9 cellular contexts compared by ENCODE assay signal in the genomic region with DNA sequence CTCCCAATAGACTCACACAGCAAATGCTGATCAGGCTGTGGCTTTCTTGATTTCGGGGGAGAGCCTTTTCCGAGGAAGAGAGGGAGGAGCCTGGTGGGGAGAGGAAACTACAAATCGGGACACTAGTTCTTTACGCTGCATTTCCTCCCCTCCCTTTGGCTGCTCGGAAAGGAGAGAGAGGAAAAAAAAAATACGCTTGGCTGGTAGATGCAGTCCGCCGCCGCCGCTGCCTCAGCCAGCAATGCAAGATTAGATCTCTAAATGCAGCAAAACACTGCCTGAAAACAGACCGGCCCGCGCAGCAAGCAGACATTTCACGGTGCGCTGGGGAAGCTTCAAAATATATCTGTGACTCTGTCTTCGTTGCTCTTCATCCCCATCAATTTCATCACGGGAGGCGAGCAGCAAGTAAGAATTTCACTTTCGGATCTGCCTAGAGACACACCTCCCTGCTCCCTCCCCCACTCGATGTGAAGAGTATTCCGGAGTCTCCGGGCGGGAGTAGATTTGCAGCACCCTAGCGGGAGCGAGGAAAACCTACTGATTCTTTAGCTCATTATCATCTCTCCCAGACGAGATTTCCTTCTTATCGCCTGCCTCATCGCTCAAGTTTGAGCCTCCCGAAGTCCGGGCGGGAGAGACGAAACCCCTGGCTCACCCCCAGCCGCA. TPM values are rescaled to one million over a fixed set of nuclear protein-coding genes. Genes with fewer than 3 reads are reported as not detected.
DNase-seq lines count a peak whose midpoint lies in the region; ATAC-seq and TF ChIP-seq lines count a peak whose summit lies in the region.
"Had no signal": no experiment of that assay in that cellular context is flagged by ENCODE, and none has a peak within 500 bp of the region (broad histone marks: within the 10 kb centered on the region; RNA-seq: fewer than 3 reads in every experiment).

A gene with protein sequence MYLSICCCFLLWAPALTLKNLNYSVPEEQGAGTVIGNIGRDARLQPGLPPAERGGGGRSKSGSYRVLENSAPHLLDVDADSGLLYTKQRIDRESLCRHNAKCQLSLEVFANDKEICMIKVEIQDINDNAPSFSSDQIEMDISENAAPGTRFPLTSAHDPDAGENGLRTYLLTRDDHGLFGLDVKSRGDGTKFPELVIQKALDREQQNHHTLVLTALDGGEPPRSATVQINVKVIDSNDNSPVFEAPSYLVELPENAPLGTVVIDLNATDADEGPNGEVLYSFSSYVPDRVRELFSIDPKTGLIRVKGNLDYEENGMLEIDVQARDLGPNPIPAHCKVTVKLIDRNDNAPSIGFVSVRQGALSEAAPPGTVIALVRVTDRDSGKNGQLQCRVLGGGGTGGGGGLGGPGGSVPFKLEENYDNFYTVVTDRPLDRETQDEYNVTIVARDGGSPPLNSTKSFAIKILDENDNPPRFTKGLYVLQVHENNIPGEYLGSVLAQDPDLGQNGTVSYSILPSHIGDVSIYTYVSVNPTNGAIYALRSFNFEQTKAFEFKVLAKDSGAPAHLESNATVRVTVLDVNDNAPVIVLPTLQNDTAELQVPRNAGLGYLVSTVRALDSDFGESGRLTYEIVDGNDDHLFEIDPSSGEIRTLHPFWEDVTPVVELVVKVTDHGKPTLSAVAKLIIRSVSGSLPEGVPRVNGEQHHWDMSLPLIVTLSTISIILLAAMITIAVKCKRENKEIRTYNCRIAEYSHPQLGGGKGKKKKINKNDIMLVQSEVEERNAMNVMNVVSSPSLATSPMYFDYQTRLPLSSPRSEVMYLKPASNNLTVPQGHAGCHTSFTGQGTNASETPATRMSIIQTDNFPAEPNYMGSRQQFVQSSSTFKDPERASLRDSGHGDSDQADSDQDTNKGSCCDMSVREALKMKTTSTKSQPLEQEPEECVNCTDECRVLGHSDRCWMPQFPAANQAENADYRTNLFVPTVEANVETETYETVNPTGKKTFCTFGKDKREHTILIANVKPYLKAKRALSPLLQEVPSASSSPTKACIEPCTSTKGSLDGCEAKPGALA (N-terminal part only) (plus strand): TSS at position 138 of the 669 bp plus-strand sequence. CDS start 803 bp downstream, outside the sequence.

- ATAC-seq in SK-N-SH treated with all-trans-retinoic acid at 6 μM for 48 hours = peak; percentile 36
- ATAC-seq in HG03469 (IDR thresholded peaks at IDR 0.05; ENCODE audit: unreplicated experiment) = no peak
- no peak for ATAC-seq in GM19467 (IDR thresholded peaks at IDR 0.05; ENCODE audit: unreplicated experiment)

- H3K27ac ChIP-seq in endodermal cell (ENCODE audit: low read depth, low read length) = no peak within 1 kb of the TSS
- no peak within 1 kb of the TSS for H3K27ac ChIP-seq in thymus (ENCODE audit: low read depth)
- H3K27ac ChIP-seq: SJSA1 had no signal

- H3K36me3 ChIP-seq in endodermal cell (ENCODE audit: control insufficient read depth, insufficient read depth, low read length) = no peaks in the 10 kb centered on the region
- no peaks in the 10 kb centered on the region for H3K36me3 ChIP-seq in thymus (ENCODE audit: control insufficient read depth, insufficient read depth)
- H3K36me3 ChIP-seq: SJSA1 had no signal

- H3K4me3 ChIP-seq in endodermal cell (ENCODE audit: low read length) (peak within 1 kb of the TSS; percentile 87), thymus (ENCODE audit: low read length) (peak within 1 kb of the TSS; percentile 14)
- H3K4me3 ChIP-seq: SJSA1 had no signal

- no peaks in the 10 kb centered on the region for H3K36me3 Mint-ChIP-seq in endodermal cell (ENCODE audit: low read depth)

- H3K27me3 Mint-ChIP-seq in endodermal cell (ENCODE audit: insufficient read depth) = peaks cover 88% of the 10 kb centered on the region

- H3K4me1 Mint-ChIP-seq in endodermal cell = peaks cover 26% of the 10 kb centered on the region

- peaks cover 4% of the 10 kb centered on the region for H3K9me3 Mint-ChIP-seq in endodermal cell

- peak; percentile 59 for DNase-seq in DMS53 (lab: John Stamatoyannopoulos, UW)
- no peak for DNase-seq in DMS53 treated with DMSO at 0.1 percent for 48 hours (lab: John Stamatoyannopoulos, UW; ENCODE audit: unreplicated experiment)
- no peak for DNase-seq in endodermal cell
- peak; percentile 26 to 59 for DNase-seq in lung microvascular endothelial cell (ENCODE audit: low read depth in 2 of 2)

- 0% methylated on average over 11 to 32 of the region's 33 CpGs for WGBS in endodermal cell (ENCODE audit: insufficient coverage in 1 of 2, insufficient read length in 1 of 2), 2 experiments
- WGBS in thymus = 2% methylated on average over 33 of the region's 33 CpGs

- H3K9me3 ChIP-seq in endodermal cell (ENCODE audit: control insufficient read depth, low read length) (no peaks in the 10 kb centered on the region), thymus (ENCODE audit: control insufficient read depth) (peaks cover 11% of the 10 kb centered on the region)
- H3K9me3 ChIP-seq: SJSA1 had no signal

- peak; percentile 12 for TF ChIP-seq CTCF in endodermal cell (conservative IDR thresholded peaks at IDR 0.05)

- no peak within 1 kb of the TSS for H3K9ac ChIP-seq in endodermal cell (ENCODE audit: extremely low read depth, low read length, poor library complexity, severe bottlenecking)

- H3K27me3 ChIP-seq in endodermal cell (ENCODE audit: control insufficient read depth, insufficient read depth, low read length, poor library complexity, severe bottlenecking) (peaks cover 90% of the 10 kb centered on the region), thymus (ENCODE audit: control insufficient read depth, insufficient read depth) (peaks cover 40% of the 10 kb centered on the region)

- H3K4me1 ChIP-seq in endodermal cell (ENCODE audit: control insufficient read depth, insufficient read depth, low read length) (peaks cover 7% of the 10 kb centered on the region), thymus (ENCODE audit: control insufficient read depth, insufficient read depth, low read length) (no peaks in the 10 kb centered on the region)
- H3K4me1 ChIP-seq: SJSA1 had no signal

- peak within 1 kb of the TSS; percentile 5 for H3K27ac Mint-ChIP-seq in endodermal cell

- H3K4me3 Mint-ChIP-seq in endodermal cell = peak within 1 kb of the TSS; percentile 74

TF ChIP-seq in SK-N-SH treated with all-trans-retinoic acid at 6 μM for 48 hours, 23 proteins besides CTCF, POLR2A, EP300 and RAD21:
- TF ChIP-seq ZFP3 (CRISPR knock-in tag; IDR thresholded peaks at IDR 0.05) (peak; percentile 11; the same call in 1 of the 2 replicates), CSDC2 (CRISPR knock-in tag; IDR thresholded peaks at IDR 0.05) (no peak), ESRRG (CRISPR knock-in tag; IDR thresholded peaks at IDR 0.05) (no peak), BACH2 (CRISPR knock-in tag; IDR thresholded peaks at IDR 0.05; ENCODE audit: borderline replicate concordance) (no peak), ARNTL (CRISPR knock-in tag; IDR thresholded peaks at IDR 0.05; ENCODE audit: borderline replicate concordance, low read depth) (no peak), GLIS3 (CRISPR knock-in tag; IDR thresholded peaks at IDR 0.05) (no peak)

RNA-seq across cellular contexts. Expression of the gene that starts here (rescaled TPM):
- 1 to 10 TPM; 3.7 to 6.3 TPM for total RNA-seq in endodermal cell
- 6.0 TPM for polyA plus RNA-seq in endodermal cell (2013, experiment 1 of 2)
- polyA plus RNA-seq in endodermal cell (2013, experiment 2 of 2) = 5.8 TPM
- total RNA-seq in lung microvascular endothelial cell = 2.2 and 7.9 TPM in 2 replicates
- 0.39 TPM for polyA plus RNA-seq in thymus
- total RNA-seq: SJSA1 had no signal

Comparison
In these comparisons a context has a peak if more than half of its experiments do, and no peak if none do; other contexts are left out.
1. DNase-seq: peak in DMS53 (single experiment) and lung microvascular endothelial cell (2 of 2); none in DMS53 treated with DMSO at 0.1 percent for 48 hours (single experiment) and endodermal cell (single experiment).